In the genomic region with DNA sequence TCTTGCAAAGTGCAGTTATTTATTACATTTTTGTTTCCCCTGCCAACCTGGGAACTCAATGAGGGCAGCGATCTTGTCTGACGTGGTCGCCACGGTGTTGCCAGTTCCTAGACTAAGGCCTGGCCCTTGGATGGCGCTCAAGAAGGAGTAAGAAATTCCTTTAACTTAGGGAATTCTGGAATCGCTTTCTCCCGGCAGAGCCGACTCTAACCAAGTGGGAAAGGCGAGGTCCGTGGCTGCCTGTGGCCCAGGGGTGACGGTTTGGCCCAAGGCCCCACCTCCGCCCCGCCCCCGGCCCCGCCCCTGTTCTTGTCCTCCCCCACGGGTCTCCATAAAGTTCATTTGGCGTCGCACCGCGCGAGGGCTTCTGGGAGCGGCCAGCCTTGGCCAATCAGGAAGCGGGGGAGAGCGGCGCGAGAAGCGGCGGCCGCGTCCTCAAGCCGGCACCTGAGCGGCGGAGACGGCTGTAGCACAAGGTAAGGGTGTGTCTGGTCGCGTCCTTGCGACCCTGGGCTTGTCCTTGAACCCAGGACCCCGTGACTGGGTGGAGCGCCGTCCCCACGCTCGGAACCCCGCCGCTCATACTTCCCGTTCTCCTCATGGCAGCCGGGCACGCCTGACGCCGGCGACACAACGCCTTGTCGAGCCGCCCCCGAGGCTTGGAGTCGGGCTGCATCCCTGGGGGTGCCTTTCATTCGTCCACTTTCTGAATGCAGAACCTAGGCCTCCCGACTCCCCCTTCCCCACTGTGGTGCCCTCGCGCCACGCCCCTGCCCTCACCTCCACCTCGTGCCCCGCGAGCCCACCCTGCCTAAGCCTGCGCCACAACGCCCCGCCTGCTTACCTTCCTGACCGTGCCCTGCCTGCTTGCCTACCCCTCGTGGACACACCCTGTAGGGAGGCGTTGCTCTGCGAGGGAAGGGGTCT, we compare ENCODE assay signal across 8 cellular contexts. TPM values are rescaled to one million over a fixed set of nuclear protein-coding genes. Genes with fewer than 3 reads are reported as not detected.
DNase-seq lines count a peak whose midpoint lies in the region; ATAC-seq and TF ChIP-seq lines count a peak whose summit lies in the region.

NUP93 (plus strand) TSS at position 394 of the 927 bp plus-strand sequence. CDS start 18,119 bp downstream, outside the sequence.

- peak; percentile 93 for ATAC-seq in RWPE2 (ENCODE audit: low read depth)
- peak; percentile 90 for ATAC-seq in stimulated activated naive CD8-positive, alpha-beta T cell treated with anti-CD3 and anti-CD28 coated beads, Interleukin-15, Interleukin-2, amounts not matched to agents 100 U/mL and 50 U/mL, for 24 hours

- no peak for TF ChIP-seq CTCF in Loucy (conservative IDR thresholded peaks at IDR 0.05; ENCODE audit: low read length)
- TF ChIP-seq CTCF in RWPE2 (IDR thresholded peaks at IDR 0.05; ENCODE audit: poor library complexity, severe bottlenecking), result no peak
- no peak for TF ChIP-seq CTCF in fibroblast of pulmonary artery (IDR thresholded peaks at IDR 0.05; ENCODE audit: low read length, missing control alignments)
- TF ChIP-seq CTCF in nephron (IDR thresholded peaks at IDR 0.05; ENCODE audit: unreplicated experiment in 3 of 3), result no peak

- intact Hi-C loops in activated T-helper 2 cell treated with anti-CD3 and anti-CD28 coated beads, Interferon-gamma antibody, Interleukin-2, Interleukin-4, amounts not matched to agents 10 μg/mL and 5 μg/mL and 100 μg/mL, durations not matched to agents 14 hours and 24 hours and 36 hours (cut with micrococcal nuclease), result loop anchor here (2.0 to 10.0 kb wide), 3 partner anchors 27 to 205 kb away; partner anchors contain the start of gene HERPUD1

- no peaks in the 10 kb centered on the region for H3K36me3 Mint-ChIP-seq in activated T-helper 2 cell treated with anti-CD3 and anti-CD28 coated beads, Interferon-gamma antibody, Interleukin-2, Interleukin-4, amounts not matched to agents 10 μg/mL and 5 μg/mL and 100 μg/mL, durations not matched to agents 14 hours and 24 hours and 36 hours (ENCODE audit: low read depth)
- no peaks in the 10 kb centered on the region for H3K36me3 Mint-ChIP-seq in nephron (ENCODE audit: low read depth)

- H3K4me2 ChIP-seq in Loucy (ENCODE audit: low read depth, low read length, poor library complexity, severe bottlenecking), result peak within 1 kb of the TSS; percentile 99

- H3K9me3 Mint-ChIP-seq in activated T-helper 2 cell treated with anti-CD3 and anti-CD28 coated beads, Interferon-gamma antibody, Interleukin-2, Interleukin-4, amounts not matched to agents 10 μg/mL and 5 μg/mL and 100 μg/mL, durations not matched to agents 14 hours and 24 hours and 36 hours, result no peaks in the 10 kb centered on the region
- no peaks in the 10 kb centered on the region for H3K9me3 Mint-ChIP-seq in nephron

- peaks cover 40% of the 10 kb centered on the region for H3K4me1 ChIP-seq in Loucy (ENCODE audit: insufficient read depth, low read length, poor library complexity, severe bottlenecking)
- peaks cover 3% of the 10 kb centered on the region for H3K4me1 ChIP-seq in RWPE2 (ENCODE audit: insufficient read depth, poor library complexity, severe bottlenecking)

- H2AFZ ChIP-seq in Loucy (ENCODE audit: low read length), result peak within 1 kb of the TSS; percentile 98

- peaks cover 17% of the 10 kb centered on the region for H3K4me1 Mint-ChIP-seq in activated T-helper 2 cell treated with anti-CD3 and anti-CD28 coated beads, Interferon-gamma antibody, Interleukin-2, Interleukin-4, amounts not matched to agents 10 μg/mL and 5 μg/mL and 100 μg/mL, durations not matched to agents 14 hours and 24 hours and 36 hours (ENCODE audit: low read depth)
- H3K4me1 Mint-ChIP-seq in nephron, result peaks cover 11% of the 10 kb centered on the region

- peak within 1 kb of the TSS; percentile 91 for H3K9ac ChIP-seq in Loucy (ENCODE audit: low read depth, low read length, poor library complexity, severe bottlenecking)

- no peaks in the 10 kb centered on the region for H3K27me3 ChIP-seq in Loucy (ENCODE audit: insufficient read depth, low read length, poor library complexity, severe bottlenecking)
- H3K27me3 ChIP-seq in RWPE2 (ENCODE audit: insufficient read depth, poor library complexity, severe bottlenecking), result no peaks in the 10 kb centered on the region

- H3K4me3 Mint-ChIP-seq in activated T-helper 2 cell treated with anti-CD3 and anti-CD28 coated beads, Interferon-gamma antibody, Interleukin-2, Interleukin-4, amounts not matched to agents 10 μg/mL and 5 μg/mL and 100 μg/mL, durations not matched to agents 14 hours and 24 hours and 36 hours (ENCODE audit: low read depth), result no peak within 1 kb of the TSS
- no peak within 1 kb of the TSS for H3K4me3 Mint-ChIP-seq in nephron

- peak within 1 kb of the TSS; percentile 83 for H3K27ac Mint-ChIP-seq in activated T-helper 2 cell treated with anti-CD3 and anti-CD28 coated beads, Interferon-gamma antibody, Interleukin-2, Interleukin-4, amounts not matched to agents 10 μg/mL and 5 μg/mL and 100 μg/mL, durations not matched to agents 14 hours and 24 hours and 36 hours
- H3K27ac Mint-ChIP-seq in nephron, result peak within 1 kb of the TSS; percentile 90 to 95 (median 93)

- H4K20me1 ChIP-seq in Loucy (ENCODE audit: insufficient read depth, low read length, poor library complexity, severe bottlenecking), result peaks cover 42% of the 10 kb centered on the region

- H3K9me3 ChIP-seq in Loucy (ENCODE audit: insufficient read depth, low read depth, low read length) (no peaks in the 10 kb centered on the region), RWPE2 (ENCODE audit: severe bottlenecking) (no peaks in the 10 kb centered on the region)

- H3K9me2 ChIP-seq in Loucy (replicated peaks; ENCODE audit: low read depth, low read length), result no peaks in the 10 kb centered on the region

- H3K36me3 ChIP-seq in Loucy (ENCODE audit: insufficient read depth, low read length), result no peaks in the 10 kb centered on the region
- H3K36me3 ChIP-seq in RWPE2 (ENCODE audit: low read depth), result peaks cover 6% of the 10 kb centered on the region; the same call in 1 of the 2 replicates

- peak within 1 kb of the TSS; percentile 34 for H3K27ac ChIP-seq in RWPE2 (ENCODE audit: poor library complexity, severe bottlenecking)

- no peaks in the 10 kb centered on the region for H3F3A ChIP-seq in Loucy (ENCODE audit: low read depth)

- H3K4me3 ChIP-seq in Loucy (ENCODE audit: low read length, poor library complexity, severe bottlenecking), result peak within 1 kb of the TSS; percentile 97
- peak within 1 kb of the TSS; percentile 56 for H3K4me3 ChIP-seq in RWPE2 (ENCODE audit: severe bottlenecking)
- peak within 1 kb of the TSS; percentile 91 for H3K4me3 ChIP-seq in fibroblast of pulmonary artery (replicated peaks; ENCODE audit: low read depth, low read length)

- peaks cover 50% of the 10 kb centered on the region for H3K79me2 ChIP-seq in Loucy (ENCODE audit: insufficient read depth, low read length)

- peak; percentile 94 for DNase-seq in Daoy (ENCODE audit: low read depth)
- DNase-seq in H4 (ENCODE audit: low spot score), result peak; percentile 87
- DNase-seq in RWPE2 (ENCODE audit: low spot score), result peak; percentile 93
- DNase-seq in activated T-helper 2 cell treated with anti-CD3 and anti-CD28 coated beads, Interferon-gamma antibody, Interleukin-2, Interleukin-4, amounts not matched to agents 10 μg/mL and 5 μg/mL and 100 μg/mL, durations not matched to agents 14 hours and 24 hours and 36 hours (ENCODE audit: low spot score), result peak; percentile 88
- peak; percentile 93 for DNase-seq in fibroblast of pulmonary artery (ENCODE audit: low read depth)
- peak; percentile 90 for DNase-seq in stimulated activated naive CD8-positive, alpha-beta T cell treated with anti-CD3 and anti-CD28 coated beads, Interleukin-15, Interleukin-2, amounts not matched to agents 100 U/mL and 50 U/mL, for 24 hours

- H3K27me3 Mint-ChIP-seq in activated T-helper 2 cell treated with anti-CD3 and anti-CD28 coated beads, Interferon-gamma antibody, Interleukin-2, Interleukin-4, amounts not matched to agents 10 μg/mL and 5 μg/mL and 100 μg/mL, durations not matched to agents 14 hours and 24 hours and 36 hours (ENCODE audit: low read depth), result no peaks in the 10 kb centered on the region
- H3K27me3 Mint-ChIP-seq in nephron (ENCODE audit: low read depth), result no peaks in the 10 kb centered on the region

RNA-seq across cellular contexts. Expression of gene NUP93, which starts in this region (rescaled TPM):
- total RNA-seq in Daoy (2014; rRNA removed; shearing (Covaris generic)), result 91.9 and 120 TPM in 2 replicates
- total RNA-seq in H4 (2014; rRNA removed; shearing (Covaris generic)), result 89.0 and 100 TPM in 2 replicates
- 145 and 149 TPM in 2 replicates for total RNA-seq in activated T-helper 2 cell treated with anti-CD3 and anti-CD28 coated beads, Interferon-gamma antibody, Interleukin-2, Interleukin-4, amounts not matched to agents 10 μg/mL and 5 μg/mL and 100 μg/mL, durations not matched to agents 14 hours and 24 hours and 36 hours

Comparison
In these comparisons a context has a peak if more than half of its experiments do, and no peak if none do; other contexts are left out.
1. Peak in every context shown above with its lines: DNase-seq, ATAC-seq, H3K4me3 ChIP-seq and H3K27ac ChIP-seq.